Comparison of ENCODE assay signal across 12 cellular contexts in the genomic region with DNA sequence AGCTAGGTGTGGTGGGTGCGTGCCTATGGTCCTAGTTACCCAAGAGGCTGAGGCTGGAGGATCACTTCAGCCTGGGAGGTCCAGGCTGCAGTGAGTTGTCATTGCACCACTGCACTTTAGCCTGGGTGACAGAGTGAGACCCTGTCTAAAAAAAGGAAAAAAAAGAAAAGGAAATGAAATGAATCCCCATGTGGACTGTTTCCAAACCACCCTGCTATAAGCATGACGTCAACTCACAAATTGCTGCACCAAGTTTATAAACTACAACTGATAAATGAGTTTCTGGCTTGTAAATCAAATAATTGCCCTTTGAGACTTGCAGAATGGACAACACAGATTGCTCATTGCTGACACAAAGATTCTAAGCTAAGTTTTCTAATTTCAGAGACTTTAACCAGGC. TPM values are rescaled to one million over a fixed set of nuclear protein-coding genes. Genes with fewer than 3 reads are reported as not detected.
A peak's percentile ranks its signal among the peaks of the same experiment; 100 is the strongest.
DNase-seq lines count a peak whose midpoint lies in the region; TF ChIP-seq lines count a peak whose summit lies in the region.
"Had no signal": no experiment of that assay in that cellular context is flagged by ENCODE, and none has a peak within 500 bp of the region (broad histone marks: within the 10 kb centered on the region; RNA-seq: fewer than 3 reads in every experiment).

No MANE protein-coding gene starts in this region.

- WGBS in esophagus squamous epithelium, 2 donors: 38 to 69% methylated on average over 2 of the region's 2 CpGs
- 67 to 70% methylated on average over 2 of the region's 2 CpGs for WGBS in lower leg skin, 2 donors

- H3K9ac ChIP-seq in muscle layer of colon (ENCODE audit: low read length): peak overlapping the region; percentile 22

- H3K27ac ChIP-seq in esophagus squamous epithelium (peak overlapping the region in 3 of 4 donors; percentile 71 to 83 (median 73)), muscle layer of colon (ENCODE audit: low read depth, low read length) (peak overlapping the region; percentile 64)

- H3K36me3 ChIP-seq in MG63 (no peaks in the 10 kb centered on the region), esophagus squamous epithelium (no peaks in the 10 kb centered on the region), muscle layer of colon (ENCODE audit: insufficient read depth, low read length) (no peaks in the 10 kb centered on the region)

- H3K9me3 ChIP-seq in MG63 (no peaks in the 10 kb centered on the region), esophagus squamous epithelium (no peaks in the 10 kb centered on the region), muscle layer of colon (ENCODE audit: low read length) (no peaks in the 10 kb centered on the region)
- H3K9me3 ChIP-seq: A549 had no signal

- no peak overlapping the region for H3K4me3 ChIP-seq in MG63
- no peak overlapping the region for H3K4me3 ChIP-seq in esophagus squamous epithelium
- H3K4me3 ChIP-seq in muscle layer of colon (ENCODE audit: low read depth in 1 of 2, low read length in 2 of 2): no peak overlapping the region
- H3K4me3 ChIP-seq in lower leg skin (ENCODE audit: low read depth, poor library complexity, severe bottlenecking): no peak overlapping the region
- H3K4me3 ChIP-seq: A549, lung had no signal

- no peak for TF ChIP-seq POLR2A in esophagus squamous epithelium (IDR thresholded peaks at IDR 0.05)
- no peak for TF ChIP-seq POLR2A in lower leg skin (IDR thresholded peaks at IDR 0.05)

- TF ChIP-seq CTCF in esophagus squamous epithelium (IDR thresholded peaks at IDR 0.05) (peak in 1 of 6 experiments; percentile 5), lower leg skin (IDR thresholded peaks at IDR 0.05) (no peak)

- DNase-seq in A172 (ENCODE audit: low spot score): peak; percentile 42
- DNase-seq in MG63: peak; percentile 16
- DNase-seq in esophagus squamous epithelium (lab: John Stamatoyannopoulos, UW): no peak
- DNase-seq in Ammon's horn (ENCODE audit: low spot score): no peak
- no peak for DNase-seq in medulla oblongata (ENCODE audit: extremely low spot score)
- DNase-seq in lower leg skin (ENCODE audit: low spot score in 2 of 2): no peak
- DNase-seq in NCI-H146 (lab: John Stamatoyannopoulos, UW): no peak
- DNase-seq: activated CD4-positive, alpha-beta T cell treated with anti-CD3 and anti-CD28 coated beads, Interleukin-2, amount 50 U/mL, for 1 hour; activated gamma-delta T cell had no signal

- intact Hi-C loops in esophagus squamous epithelium (cut with DNase I) (no loop called here), lower leg skin (cut with DNase I; ENCODE audit: low total_unique reads) (no loop called here)

- H3K27me3 ChIP-seq in MG63 (no peaks in the 10 kb centered on the region), esophagus squamous epithelium (no peaks in the 10 kb centered on the region), muscle layer of colon (ENCODE audit: control insufficient read depth in 1 of 2, insufficient read depth in 2 of 2, low read length in 2 of 2) (no peaks in the 10 kb centered on the region)

- peaks cover 0 to 32% (median 7%) of the 10 kb centered on the region in 3 donors for H3K4me1 ChIP-seq in esophagus squamous epithelium
- H3K4me1 ChIP-seq in muscle layer of colon (ENCODE audit: insufficient read depth, low read length): peaks cover 61% of the 10 kb centered on the region

RNA-seq across cellular contexts. Expression of a gene that starts 51.0 kb away (rescaled TPM):
- 30.7 and 34.8 TPM in 2 replicates for total RNA-seq in A172 (2014; rRNA removed; shearing (Covaris generic))
- 4.1 and 22.4 TPM in 2 replicates for total RNA-seq in MG63 (2014; rRNA removed; shearing (Covaris generic); ENCODE audit: low replicate concordance)
- total RNA-seq in esophagus squamous epithelium: 10 to 100 TPM; 15.6 to 53.2 (median 28.0) TPM
- total RNA-seq in lower leg skin: 10 to 100 TPM; 19.1 to 39.2 (median 27.1) TPM

Comparison
In these comparisons a context has a peak if more than half of its experiments do, and no peak if none do; other contexts are left out.
1. DNase-seq: peak in A172 (single experiment) and MG63 (single experiment); none in esophagus squamous epithelium (single experiment), Ammon's horn (single experiment), medulla oblongata (single experiment), lower leg skin (0 of 2) and NCI-H146 (single experiment).